ENCODE assay signal across 8 cellular contexts in the genomic region with DNA sequence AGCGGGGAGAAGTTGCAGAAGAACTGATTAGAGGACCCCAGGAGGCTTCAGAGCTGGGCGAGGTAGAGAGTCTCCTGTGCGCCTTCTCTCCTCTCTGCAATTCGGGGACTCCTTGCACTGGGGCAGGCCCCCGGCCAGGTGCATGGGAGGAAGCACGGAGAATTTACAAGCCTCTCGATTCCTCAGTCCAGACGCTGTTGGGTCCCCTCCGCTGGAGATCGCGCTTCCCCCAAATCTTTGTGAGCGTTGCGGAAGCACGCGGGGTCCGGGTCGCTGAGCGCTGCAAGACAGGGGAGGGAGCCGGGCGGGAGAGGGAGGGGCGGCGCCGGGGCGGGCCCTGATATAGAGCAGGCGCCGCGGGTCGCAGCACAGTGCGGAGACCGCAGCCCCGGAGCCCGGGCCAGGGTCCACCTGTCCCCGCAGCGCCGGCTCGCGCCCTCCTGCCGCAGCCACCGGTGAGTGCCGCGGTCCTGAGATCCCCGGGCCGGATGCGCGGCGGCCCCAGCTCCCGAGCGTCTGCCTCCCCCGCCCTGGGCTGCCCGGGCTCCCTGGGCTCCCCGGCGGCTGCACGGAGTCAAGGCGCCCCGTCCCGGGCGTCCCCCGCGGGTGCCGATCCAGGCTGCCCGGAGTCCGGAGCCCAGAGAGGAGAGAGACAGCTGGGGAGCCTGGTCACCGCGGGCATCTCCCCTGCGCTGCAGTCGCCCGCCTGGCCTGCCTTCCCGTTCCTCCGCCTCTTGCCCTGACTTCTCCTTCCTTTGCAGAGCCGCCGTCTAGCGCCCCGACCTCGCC. TPM values are rescaled to one million over a fixed set of nuclear protein-coding genes. Genes with fewer than 3 reads are reported as not detected.
DNase-seq lines count a peak whose midpoint lies in the region; ATAC-seq and TF ChIP-seq lines count a peak whose summit lies in the region.

A gene (plus strand): TSS at position 369 of the 789 bp plus-strand sequence. CDS start 424 bp downstream, outside the sequence.

- DNase-seq in G401 (ENCODE audit: low spot score) (peak; percentile 28), HK-2 (ENCODE audit: unreplicated experiment) (peak; percentile 69), coronary artery (ENCODE audit: low spot score) (peak; percentile 77)
- peak; percentile 44 for DNase-seq in T-helper 2 cell treated with Interferon-gamma antibody and Interleukin-4, amounts not matched to agents 5 μg/mL and 100 μg/mL, for 36 hours (ENCODE audit: low spot score)
- DNase-seq in stimulated activated CD8-positive, alpha-beta memory T cell treated with anti-CD3 and anti-CD28 coated beads, Interleukin-4, amount 100 ng/mL, for 48 hours: peak; percentile 53

- no peaks in the 10 kb centered on the region for H3K27me3 ChIP-seq in liver (ENCODE audit: control insufficient read depth in 4 of 4, insufficient read depth in 4 of 4, low read length in 3 of 4)

- H3K9me3 Mint-ChIP-seq in T-helper 2 cell treated with Interferon-gamma antibody and Interleukin-4, amounts not matched to agents 5 μg/mL and 100 μg/mL, for 36 hours: no peaks in the 10 kb centered on the region

- WGBS in liver: 2% methylated on average over 74 of the region's 74 CpGs

- peak within 1 kb of the TSS; percentile 89 for H3K4me3 ChIP-seq in coronary artery
- peak within 1 kb of the TSS; percentile 35 to 53 (median 44) for H3K4me3 ChIP-seq in liver (ENCODE audit: low read depth in 1 of 3, low read length in 3 of 3)

- ATAC-seq in GM21717 (IDR thresholded peaks at IDR 0.05; ENCODE audit: unreplicated experiment) (no peak), GM21529 (IDR thresholded peaks at IDR 0.05; ENCODE audit: unreplicated experiment) (no peak)

- H3K27ac ChIP-seq in coronary artery (peak within 1 kb of the TSS; percentile 29 to 84), liver (ENCODE audit: low read depth in 1 of 2, low read length in 2 of 2) (peak within 1 kb of the TSS; percentile 21 to 47)

- H3K27ac Mint-ChIP-seq in T-helper 2 cell treated with Interferon-gamma antibody and Interleukin-4, amounts not matched to agents 5 μg/mL and 100 μg/mL, for 36 hours: peak within 1 kb of the TSS; percentile 91

- H3K4me3 Mint-ChIP-seq in T-helper 2 cell treated with Interferon-gamma antibody and Interleukin-4, amounts not matched to agents 5 μg/mL and 100 μg/mL, for 36 hours: peak within 1 kb of the TSS; percentile 96

- no peak for TF ChIP-seq RAD21 in liver (IDR thresholded peaks at IDR 0.05)

- TF ChIP-seq CTCF in coronary artery (IDR thresholded peaks at IDR 0.05) (no peak), liver (IDR thresholded peaks at IDR 0.05; ENCODE audit: low read depth, low read length, missing input control) (no peak)

- no peaks in the 10 kb centered on the region for H3K9me3 ChIP-seq in liver (ENCODE audit: control insufficient read depth in 4 of 4, low read length in 3 of 4)

- peaks cover 8% of the 10 kb centered on the region for H3K27me3 Mint-ChIP-seq in T-helper 2 cell treated with Interferon-gamma antibody and Interleukin-4, amounts not matched to agents 5 μg/mL and 100 μg/mL, for 36 hours (ENCODE audit: low read depth)

- H3K4me1 ChIP-seq in liver (ENCODE audit: control insufficient read depth in 4 of 4, insufficient read depth in 4 of 4, low read length in 3 of 4): peaks cover 4 to 20% (median 13%) of the 10 kb centered on the region in 4 donors

- no peak within 1 kb of the TSS for H3K9ac ChIP-seq in liver (ENCODE audit: low read depth in 1 of 2, low read length in 2 of 2)

- H3K4me1 Mint-ChIP-seq in T-helper 2 cell treated with Interferon-gamma antibody and Interleukin-4, amounts not matched to agents 5 μg/mL and 100 μg/mL, for 36 hours (ENCODE audit: low read depth): peaks cover 42% of the 10 kb centered on the region

- peaks cover 30% of the 10 kb centered on the region for H3K36me3 Mint-ChIP-seq in T-helper 2 cell treated with Interferon-gamma antibody and Interleukin-4, amounts not matched to agents 5 μg/mL and 100 μg/mL, for 36 hours (ENCODE audit: low read depth)

- H3K36me3 ChIP-seq in liver (ENCODE audit: control insufficient read depth in 4 of 4, insufficient read depth in 3 of 4, low read depth in 1 of 4, low read length in 3 of 4): no peaks in the 10 kb centered on the region

- in situ Hi-C loops in G401 (cut with HindIII; ENCODE audit: low sequenced_read_pairs): no loop called here

TF ChIP-seq in liver, 16 proteins besides CTCF, POLR2A, EP300 and RAD21:
- TF ChIP-seq JUND (IDR thresholded peaks at IDR 0.05): no peak
- no peak for TF ChIP-seq YY1 (IDR thresholded peaks at IDR 0.05)
- TF ChIP-seq, protein P1, sequence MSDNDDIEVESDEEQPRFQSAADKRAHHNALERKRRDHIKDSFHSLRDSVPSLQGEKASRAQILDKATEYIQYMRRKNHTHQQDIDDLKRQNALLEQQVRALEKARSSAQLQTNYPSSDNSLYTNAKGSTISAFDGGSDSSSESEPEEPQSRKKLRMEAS (IDR thresholded peaks at IDR 0.05): no peak
- no peak for TF ChIP-seq FOXA2 (IDR thresholded peaks at IDR 0.05)
- TF ChIP-seq, protein P2, sequence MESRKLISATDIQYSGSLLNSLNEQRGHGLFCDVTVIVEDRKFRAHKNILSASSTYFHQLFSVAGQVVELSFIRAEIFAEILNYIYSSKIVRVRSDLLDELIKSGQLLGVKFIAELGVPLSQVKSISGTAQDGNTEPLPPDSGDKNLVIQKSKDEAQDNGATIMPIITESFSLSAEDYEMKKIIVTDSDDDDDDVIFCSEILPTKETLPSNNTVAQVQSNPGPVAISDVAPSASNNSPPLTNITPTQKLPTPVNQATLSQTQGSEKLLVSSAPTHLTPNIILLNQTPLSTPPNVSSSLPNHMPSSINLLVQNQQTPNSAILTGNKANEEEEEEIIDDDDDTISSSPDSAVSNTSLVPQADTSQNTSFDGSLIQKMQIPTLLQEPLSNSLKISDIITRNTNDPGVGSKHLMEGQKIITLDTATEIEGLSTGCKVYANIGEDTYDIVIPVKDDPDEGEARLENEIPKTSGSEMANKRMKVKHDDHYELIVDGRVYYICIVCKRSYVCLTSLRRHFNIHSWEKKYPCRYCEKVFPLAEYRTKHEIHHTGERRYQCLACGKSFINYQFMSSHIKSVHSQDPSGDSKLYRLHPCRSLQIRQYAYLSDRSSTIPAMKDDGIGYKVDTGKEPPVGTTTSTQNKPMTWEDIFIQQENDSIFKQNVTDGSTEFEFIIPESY (IDR thresholded peaks at IDR 0.05): no peak
- TF ChIP-seq RXRA (IDR thresholded peaks at IDR 0.05): no peak
- no peak for TF ChIP-seq EGR1 (IDR thresholded peaks at IDR 0.05; ENCODE audit: low read depth in 2 of 2)
- TF ChIP-seq, protein P3, sequence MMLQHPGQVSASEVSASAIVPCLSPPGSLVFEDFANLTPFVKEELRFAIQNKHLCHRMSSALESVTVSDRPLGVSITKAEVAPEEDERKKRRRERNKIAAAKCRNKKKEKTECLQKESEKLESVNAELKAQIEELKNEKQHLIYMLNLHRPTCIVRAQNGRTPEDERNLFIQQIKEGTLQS (IDR thresholded peaks at IDR 0.05): no peak
- TF ChIP-seq HNF4G (IDR thresholded peaks at IDR 0.05): no peak
- no peak for TF ChIP-seq NR2F2 (IDR thresholded peaks at IDR 0.05)
- no peak for TF ChIP-seq FOXA1 (IDR thresholded peaks at IDR 0.05)
- no peak for TF ChIP-seq HNF4A (conservative IDR thresholded peaks at IDR 0.05)
- TF ChIP-seq TAF1 (conservative IDR thresholded peaks at IDR 0.05): no peak

RNA-seq across cellular contexts. Expression of the gene that starts here (rescaled TPM):
- total RNA-seq in G401 (2014; rRNA removed; shearing (Covaris generic)): 124 and 143 TPM in 2 replicates
- total RNA-seq in liver: 1 to 10 TPM in 1 of 2 donors, under 1 TPM in 1; 0.67 to 1.0 TPM
- under 1 TPM; 0.40 to 0.91 TPM for polyA plus RNA-seq in liver

Comparison
In these comparisons a context has a peak if more than half of its experiments do, and no peak if none do; other contexts are left out.
1. RNA of the gene that starts here (total RNA-seq): 124 to 143 TPM in G401; 0.67 to 1.0 TPM in liver; every median in the first group is over 10 times any median in the second.
2. Peak in every context shown above with its lines, with median percentiles within 50 percentile points of each other: DNase-seq.